ENCODE assay signal across 18 cellular contexts in the genomic region with DNA sequence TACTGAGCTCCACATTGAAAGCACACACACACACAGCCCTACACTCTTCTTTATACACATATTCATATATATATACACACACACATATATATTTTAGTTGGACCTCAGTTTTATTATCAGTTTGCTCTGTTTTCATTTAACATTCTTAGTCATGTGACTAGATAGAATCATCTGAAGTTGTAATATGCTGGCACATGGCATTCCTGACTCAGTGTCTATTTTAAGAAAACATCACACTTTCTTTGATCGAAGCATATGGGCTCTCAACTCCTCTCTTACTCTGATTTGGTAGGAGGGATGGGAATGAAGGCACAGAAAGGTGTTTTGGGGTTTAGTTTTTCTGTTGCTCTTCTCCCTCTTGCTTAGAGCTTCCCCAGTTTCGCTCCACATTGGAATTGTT. TPM values are rescaled to one million over a fixed set of nuclear protein-coding genes. Genes with fewer than 3 reads are reported as not detected.
DNase-seq lines count a peak whose midpoint lies in the region; ATAC-seq and TF ChIP-seq lines count a peak whose summit lies in the region.
"Had no signal": no experiment of that assay in that cellular context is flagged by ENCODE, and none has a peak within 500 bp of the region (broad histone marks: within the 10 kb centered on the region; RNA-seq: fewer than 3 reads in every experiment).

No MANE protein-coding gene starts in this region.

- H3K9ac ChIP-seq in subcutaneous abdominal adipose tissue (ENCODE audit: low read length in 5 of 5) = peak overlapping the region in 1 of 5 donors; percentile 44

- intact Hi-C loops in ascending aorta (cut with DNase I) (loop anchor here (10.0 kb wide), 1 partner anchor 302 kb away; no protein-coding TSS in a partner anchor), aorta (cut with DNase I) (no loop called here)

- H3K9me3 ChIP-seq in ascending aorta (no peaks in the 10 kb centered on the region), subcutaneous abdominal adipose tissue (ENCODE audit: control insufficient read depth in 5 of 5, low read length in 5 of 5) (no peaks in the 10 kb centered on the region), aorta (ENCODE audit: control insufficient read depth, low read length) (no peaks in the 10 kb centered on the region)
- H3K9me3 ChIP-seq: esophagus squamous epithelium had no signal

- H3K4me3 ChIP-seq in ascending aorta = no peak overlapping the region
- H3K4me3 ChIP-seq in subcutaneous abdominal adipose tissue (ENCODE audit: low read depth in 1 of 5, low read length in 5 of 5) = no peak overlapping the region
- H3K4me3 ChIP-seq in aorta (ENCODE audit: low read length in 2 of 2) = no peak overlapping the region
- H3K4me3 ChIP-seq: esophagus squamous epithelium had no signal

- no peak for TF ChIP-seq CTCF in ascending aorta (IDR thresholded peaks at IDR 0.05)

- H3K36me3 ChIP-seq in ascending aorta = no peaks in the 10 kb centered on the region
- peaks cover 0 to 3% (median 0%) of the 10 kb centered on the region in 5 donors for H3K36me3 ChIP-seq in subcutaneous abdominal adipose tissue (ENCODE audit: control insufficient read depth in 5 of 5, insufficient read depth in 5 of 5, low read length in 5 of 5)
- no peaks in the 10 kb centered on the region for H3K36me3 ChIP-seq in aorta (ENCODE audit: control insufficient read depth in 1 of 2, insufficient read depth in 2 of 2, low read length in 1 of 2)
- H3K36me3 ChIP-seq: esophagus squamous epithelium had no signal

- H3K4me1 ChIP-seq in ascending aorta (peaks cover 7 to 45% of the 10 kb centered on the region in 2 donors), subcutaneous abdominal adipose tissue (ENCODE audit: control insufficient read depth in 5 of 5, insufficient read depth in 5 of 5, low read length in 5 of 5) (peaks cover 14 to 71% (median 58%) of the 10 kb centered on the region in 5 donors), aorta (ENCODE audit: control insufficient read depth in 1 of 2, insufficient read depth in 2 of 2, low read length in 2 of 2) (peaks cover 5 to 26% of the 10 kb centered on the region in 2 donors)

- ATAC-seq in aorta (ENCODE audit: low FRiP score) (no peak), GM19455 (IDR thresholded peaks at IDR 0.05; ENCODE audit: unreplicated experiment) (no peak)
- ATAC-seq: activated CD4-positive, CD25-positive, alpha-beta regulatory T cell treated with anti-CD3 and anti-CD28 coated beads, Interleukin-2, amount 50 U/mL, for 24 hours; T-cell had no signal

- H3K27ac ChIP-seq in ascending aorta (peak overlapping the region; percentile 26 to 75), subcutaneous abdominal adipose tissue (ENCODE audit: low read depth, low read length) (peak overlapping the region; percentile 93), aorta (ENCODE audit: low read depth in 1 of 2, low read length in 2 of 2) (no peak overlapping the region)

- H3K27me3 ChIP-seq in ascending aorta (no peaks in the 10 kb centered on the region), subcutaneous abdominal adipose tissue (ENCODE audit: control insufficient read depth in 5 of 5, insufficient read depth in 4 of 5, low read length in 5 of 5) (no peaks in the 10 kb centered on the region), aorta (ENCODE audit: control insufficient read depth in 1 of 2, insufficient read depth in 2 of 2, low read length in 1 of 2) (no peaks in the 10 kb centered on the region)
- H3K27me3 ChIP-seq: esophagus squamous epithelium had no signal

- DNase-seq in HCEC 1CT = peak; percentile 66
- no peak for DNase-seq in ascending aorta (ENCODE audit: low spot score in 2 of 2)
- peak; percentile 45 for DNase-seq in iris pigment epithelial cell (ENCODE audit: low read depth)
- DNase-seq in NOMO-1 treated with DMSO at 0.1 percent for 48 hours (lab: John Stamatoyannopoulos, UW; ENCODE audit: unreplicated experiment) = no peak
- DNase-seq in aorta = no peak
- DNase-seq: activated naive CD8-positive, alpha-beta T cell treated with anti-CD3 and anti-CD28 coated beads, Interleukin-2, amount 10 ng/mL, durations not matched to agents 7 days and 5 days; CD4-positive, alpha-beta memory T cell; esophagus squamous epithelium; GF-D8; GOT3; KBM-7; NCI-H1417; stimulated activated CD4-positive, alpha-beta T cell treated with anti-CD3 and anti-CD28 coated beads, Interleukin-2, amount 100 ng/mL, for 24 hours; stimulated activated CD8-positive, alpha-beta memory T cell treated with anti-CD3 and anti-CD28 coated beads, Interleukin-4, amount 100 ng/mL, for 48 hours; T-cell had no signal

- WGBS in aorta, 2 donors = 50 to 52% methylated on average over 2 of the region's 2 CpGs

RNA-seq across cellular contexts. Expression of a gene that starts 24.8 kb away (rescaled TPM):
- total RNA-seq in ascending aorta = 32.6 TPM
- total RNA-seq in aorta = 10 to 100 TPM; 66.2 to 78.5 TPM
- polyA plus RNA-seq in aorta = 10 to 100 TPM; 12.5 to 13.0 TPM

Comparison
In these comparisons a context has a peak if more than half of its experiments do, and no peak if none do; other contexts are left out.
1. DNase-seq: peak in HCEC 1CT (single experiment) and iris pigment epithelial cell (single experiment); none in ascending aorta (0 of 2), NOMO-1 treated with DMSO at 0.1 percent for 48 hours (single experiment) and aorta (0 of 2).
2. H3K27ac ChIP-seq: peak in ascending aorta (2 of 2) and subcutaneous abdominal adipose tissue (single experiment); none in aorta (0 of 2).